ENCODE assay signal across 16 cellular contexts in the genomic region with DNA sequence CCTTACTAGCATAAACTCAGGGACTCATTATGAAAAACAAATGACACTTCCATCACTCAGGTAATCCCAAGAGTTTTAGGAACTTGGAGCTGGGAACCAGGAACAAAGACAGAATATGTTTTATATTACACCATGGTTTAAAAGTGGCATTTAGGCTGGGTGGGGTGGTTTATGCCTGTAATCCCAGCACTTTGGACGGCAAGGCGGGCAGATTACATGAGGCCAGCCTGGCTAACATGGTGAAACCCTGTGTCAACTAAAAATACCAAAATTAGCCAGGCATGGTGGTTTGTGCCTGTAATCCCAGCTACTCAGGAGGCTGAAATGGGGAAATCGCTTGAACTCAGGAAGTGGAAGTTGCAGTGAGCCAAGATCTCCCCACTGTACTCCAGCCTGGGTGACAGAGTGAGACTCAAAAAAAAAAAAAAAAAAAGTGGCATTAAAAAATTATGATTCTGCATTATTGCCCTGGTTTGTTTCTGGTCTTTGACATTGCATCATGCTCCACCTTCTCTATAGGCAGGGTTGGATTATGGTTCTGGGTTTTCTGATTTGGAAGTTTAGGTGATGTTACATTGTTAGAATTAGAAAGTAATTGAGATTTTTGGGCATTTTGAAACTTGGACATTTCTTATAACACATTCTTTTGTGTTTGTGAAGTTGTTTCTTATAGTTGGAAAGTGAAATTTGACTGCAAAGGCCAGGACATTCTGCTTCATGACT. TPM values are rescaled to one million over a fixed set of nuclear protein-coding genes. Genes with fewer than 3 reads are reported as not detected.
A peak's percentile ranks its signal among the peaks of the same experiment; 100 is the strongest.
DNase-seq lines count a peak whose midpoint lies in the region; ATAC-seq and TF ChIP-seq lines count a peak whose summit lies in the region.
"Had no signal": no experiment of that assay in that cellular context is flagged by ENCODE, and none has a peak within 500 bp of the region (broad histone marks: within the 10 kb centered on the region; RNA-seq: fewer than 3 reads in every experiment).

No MANE protein-coding gene starts in this region.

- H3K4me2 ChIP-seq in neural progenitor cell = no peak overlapping the region

- H3K27ac Mint-ChIP-seq in neural progenitor cell = no peak overlapping the region
- H3K27ac Mint-ChIP-seq: B cell; stimulated activated naive CD8-positive, alpha-beta T cell treated with anti-CD3 and anti-CD28 coated beads, Interleukin-15, amount 100 ng/mL, for 72 hours had no signal

- H3K4me1 ChIP-seq in mucosa of descending colon (ENCODE audit: low read depth) (peaks cover 44% of the 10 kb centered on the region), neural progenitor cell (peaks cover 10% of the 10 kb centered on the region)

- no peaks in the 10 kb centered on the region for H4K20me1 ChIP-seq in neural progenitor cell (ENCODE audit: low read depth)

- peak; percentile 87 for DNase-seq in CD1c-positive myeloid dendritic cell (ENCODE audit: extremely low spot score)
- peak; percentile 54 for DNase-seq in NOMO-1 treated with DMSO at 0.1 percent for 48 hours (lab: John Stamatoyannopoulos, UW; ENCODE audit: unreplicated experiment)
- peak; percentile 46 to 70 for DNase-seq in cardiac fibroblast (ENCODE audit: low read depth in 2 of 2)
- DNase-seq in mucosa of descending colon = peak in 2 of 3 donors; percentile 58
- no peak for DNase-seq in neural progenitor cell (ENCODE audit: low spot score)
- DNase-seq in GM20000 (ENCODE audit: low spot score) = no peak
- DNase-seq in NCI-H1694 treated with DMSO at 0.1 percent for 48 hours (lab: John Stamatoyannopoulos, UW) = no peak
- DNase-seq: activated naive CD4-positive, alpha-beta T cell treated with Interleukin-2 at 50 U/mL for 16 hours; DMS53; effector CD4-positive, alpha-beta T cell; foreskin fibroblast; NCI-H774; SHP77 treated with DMSO at 0.1 percent for 48 hours; stimulated activated naive CD8-positive, alpha-beta T cell treated with anti-CD3 and anti-CD28 coated beads, Interleukin-15, amount 100 ng/mL, for 72 hours had no signal

- H3K27me3 ChIP-seq in neural progenitor cell = no peaks in the 10 kb centered on the region

- no peaks in the 10 kb centered on the region for H3K36me3 Mint-ChIP-seq in neural progenitor cell

- intact Hi-C loops in mucosa of descending colon (cut with DNase I, micrococcal nuclease) = no loop called here

- H2AFZ ChIP-seq in neural progenitor cell (replicated peaks) = no peak overlapping the region

- no peaks in the 10 kb centered on the region for H3K36me3 ChIP-seq in mucosa of descending colon (ENCODE audit: low read depth)
- H3K36me3 ChIP-seq in neural progenitor cell = no peaks in the 10 kb centered on the region

- peaks cover 3% of the 10 kb centered on the region for H3F3A ChIP-seq in neural progenitor cell (ENCODE audit: low read depth)

- no peak overlapping the region for H3K4me3 Mint-ChIP-seq in neural progenitor cell
- H3K4me3 Mint-ChIP-seq: B cell; stimulated activated naive CD8-positive, alpha-beta T cell treated with anti-CD3 and anti-CD28 coated beads, Interleukin-15, amount 100 ng/mL, for 72 hours had no signal

- H3K27ac ChIP-seq in neural progenitor cell = no peak overlapping the region

- H3K9me3 Mint-ChIP-seq in neural progenitor cell = no peaks in the 10 kb centered on the region

- ATAC-seq in mucosa of descending colon (peak; percentile 35), HG03442 (IDR thresholded peaks at IDR 0.05; ENCODE audit: unreplicated experiment) (no peak)
- ATAC-seq: stimulated activated naive CD8-positive, alpha-beta T cell treated with anti-CD3 and anti-CD28 coated beads, Interleukin-15, amount 100 ng/mL, for 72 hours had no signal

- no peaks in the 10 kb centered on the region for H3K27me3 Mint-ChIP-seq in neural progenitor cell (ENCODE audit: insufficient read depth, low read depth)
- H3K27me3 Mint-ChIP-seq: B cell; stimulated activated naive CD8-positive, alpha-beta T cell treated with anti-CD3 and anti-CD28 coated beads, Interleukin-15, amount 100 ng/mL, for 72 hours had no signal

- H3K9ac ChIP-seq in neural progenitor cell = no peak overlapping the region

- no peaks in the 10 kb centered on the region for H3K9me3 ChIP-seq in mucosa of descending colon
- H3K9me3 ChIP-seq in neural progenitor cell (ENCODE audit: low read depth) = no peaks in the 10 kb centered on the region

- H3K79me2 ChIP-seq in neural progenitor cell (ENCODE audit: low read depth) = no peaks in the 10 kb centered on the region

- no peak overlapping the region for H3K4me3 ChIP-seq in cardiac fibroblast (replicated peaks in 1 of 2; ENCODE audit: low read depth in 2 of 2, low read length in 2 of 2)
- no peak overlapping the region for H3K4me3 ChIP-seq in mucosa of descending colon
- no peak overlapping the region for H3K4me3 ChIP-seq in neural progenitor cell

- TF ChIP-seq CTCF in cardiac fibroblast (IDR thresholded peaks at IDR 0.05; ENCODE audit: low read depth, low read length) (no peak), mucosa of descending colon (IDR thresholded peaks at IDR 0.05) (no peak), neural progenitor cell (IDR thresholded peaks at IDR 0.05) (no peak), GM20000 (IDR thresholded peaks at IDR 0.05; ENCODE audit: extremely low read depth, missing control alignments) (no peak)

- peaks cover 13% of the 10 kb centered on the region for H3K4me1 Mint-ChIP-seq in neural progenitor cell

RNA-seq across cellular contexts. Expression of gene SQOR, which starts 19.0 kb away (rescaled TPM):
- total RNA-seq in mucosa of descending colon (100 to 1,000 TPM; 197 to 409 (median 403) TPM), neural progenitor cell (ENCODE audit: low replicate concordance) (0.22 and 0.73 TPM in 2 replicates)

Comparison
In these comparisons a context has a peak if more than half of its experiments do, and no peak if none do; other contexts are left out.
1. DNase-seq: peak in CD1c-positive myeloid dendritic cell (single experiment), NOMO-1 treated with DMSO at 0.1 percent for 48 hours (single experiment), cardiac fibroblast (2 of 2) and mucosa of descending colon (2 of 3); none in neural progenitor cell (single experiment), GM20000 (single experiment) and NCI-H1694 treated with DMSO at 0.1 percent for 48 hours (single experiment).
2. RNA of gene SQOR, which starts 19.0 kb away (total RNA-seq): 197 to 409 TPM in mucosa of descending colon; 0.22 to 0.73 TPM in neural progenitor cell; every median in the first group is over 100 times any median in the second.